ENCODE assay signal across 24 cellular contexts in the genomic region with DNA sequence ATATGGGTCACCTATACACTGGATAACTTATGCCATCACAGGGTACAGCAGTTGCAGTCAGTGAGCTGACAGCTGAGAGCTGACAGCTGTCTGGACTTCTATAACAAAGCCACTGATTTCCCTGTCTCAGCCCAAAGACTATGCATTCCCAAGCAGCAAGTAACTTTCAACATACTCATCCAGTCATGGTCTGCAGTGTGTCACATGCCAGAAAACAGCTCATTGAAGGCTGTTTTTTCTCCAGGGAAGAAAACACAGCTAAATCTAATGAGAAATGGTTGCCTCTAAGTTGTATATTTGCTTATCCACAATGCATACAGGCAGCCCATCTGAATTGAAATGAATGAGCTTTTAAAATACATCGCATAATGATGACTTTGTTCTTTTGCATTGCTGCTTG. TPM values are rescaled to one million over a fixed set of nuclear protein-coding genes. Genes with fewer than 3 reads are reported as not detected.
DNase-seq lines count a peak whose midpoint lies in the region; ATAC-seq lines count a peak whose summit lies in the region.
"Had no signal": no experiment of that assay in that cellular context is flagged by ENCODE, and none has a peak within 500 bp of the region (broad histone marks: within the 10 kb centered on the region; RNA-seq: fewer than 3 reads in every experiment).

No MANE protein-coding gene starts in this region.

- no peaks in the 10 kb centered on the region for H3K4me1 Mint-ChIP-seq in activated CD4-positive, alpha-beta T cell treated with anti-CD3 and anti-CD28 coated beads for 36 hours
- H3K4me1 Mint-ChIP-seq: CD4-positive, CD25-positive, alpha-beta regulatory T cell had no signal

- DNase-seq in COLO829 (ENCODE audit: low spot score) (peak; percentile 46), RKO (ENCODE audit: low spot score) (peak; percentile 36), fibroblast of gingiva (ENCODE audit: low read depth) (peak; percentile 1), left kidney (ENCODE audit: low read depth, low spot score) (peak; percentile 21), NCI-H69 (lab: John Stamatoyannopoulos, UW) (no peak), left lobe of liver (ENCODE audit: low spot score) (no peak)
- DNase-seq in activated CD4-positive, alpha-beta T cell treated with anti-CD3 and anti-CD28 coated beads, Interleukin-2, amount 50 U/mL, for 48 hours = no peak
- DNase-seq in activated CD4-positive, alpha-beta T cell treated with anti-CD3 and anti-CD28 coated beads for 36 hours = no peak
- DNase-seq: ACHN; activated CD4-positive, CD25-positive, alpha-beta regulatory T cell; CD4-positive, CD25-positive, alpha-beta regulatory T cell; effector CD4-positive, alpha-beta T cell; KG1; NCI-H1048; NCI-H2081; NCI-H446 treated with DMSO at 0.1 percent for 48 hours; Peyer's patch; right cardiac atrium; stimulated activated naive B cell treated with anti-CD40 and anti-IgM and Interleukin-4, amounts not matched to agents 10 μg/mL and 1 μg/mL and 100 μg/mL, for 72 hours; thyroid gland had no signal

- H3K9me3 Mint-ChIP-seq in activated CD4-positive, alpha-beta T cell treated with anti-CD3 and anti-CD28 coated beads for 36 hours (ENCODE audit: low read depth) = no peaks in the 10 kb centered on the region
- H3K9me3 Mint-ChIP-seq: stimulated activated naive B cell treated with anti-CD40 and anti-IgM and Interleukin-4, amounts not matched to agents 10 μg/mL and 1 μg/mL and 100 μg/mL, for 72 hours had no signal

- CTCF ChIA-PET in activated CD4-positive, alpha-beta T cell treated with anti-CD3 and anti-CD28 coated beads for 36 hours (lab: Charles Lee) = interaction anchor here (0.7 kb wide), 1 partner anchor 98 kb away, joined by 3 read pairs; no protein-coding TSS in a partner anchor

- no peak overlapping the region for H3K4me3 Mint-ChIP-seq in activated CD4-positive, alpha-beta T cell treated with anti-CD3 and anti-CD28 coated beads for 36 hours
- H3K4me3 Mint-ChIP-seq: activated naive CD8-positive, alpha-beta T cell; CD4-positive, CD25-positive, alpha-beta regulatory T cell; stimulated activated naive B cell treated with anti-CD40 and anti-IgM and Interleukin-4, amounts not matched to agents 10 μg/mL and 1 μg/mL and 100 μg/mL, for 72 hours had no signal

- peaks cover 3% of the 10 kb centered on the region for H3K27me3 Mint-ChIP-seq in activated CD4-positive, alpha-beta T cell treated with anti-CD3 and anti-CD28 coated beads for 36 hours
- H3K27me3 Mint-ChIP-seq: activated naive CD8-positive, alpha-beta T cell had no signal

- ATAC-seq in left lobe of liver = no peak
- no peak for ATAC-seq in activated CD4-positive, alpha-beta T cell treated with anti-CD3 and anti-CD28 coated beads for 36 hours
- ATAC-seq: stimulated activated naive B cell treated with anti-CD40 and anti-IgM and Interleukin-4, amounts not matched to agents 10 μg/mL and 1 μg/mL and 100 μg/mL, for 72 hours had no signal

- POLR2A ChIA-PET in activated CD4-positive, alpha-beta T cell treated with anti-CD3 and anti-CD28 coated beads for 36 hours (lab: Charles Lee) = interaction anchor here (0.6 kb wide), 1 partner anchor 347 kb away, joined by 7 read pairs; a partner anchor contains a TSS

- intact Hi-C loops in activated CD4-positive, alpha-beta T cell treated with anti-CD3 and anti-CD28 coated beads for 36 hours (cut with DNase I, micrococcal nuclease) = no loop called here

- H3K27ac Mint-ChIP-seq in activated CD4-positive, alpha-beta T cell treated with anti-CD3 and anti-CD28 coated beads for 36 hours = no peak overlapping the region
- H3K27ac Mint-ChIP-seq: activated naive CD8-positive, alpha-beta T cell; CD4-positive, CD25-positive, alpha-beta regulatory T cell; stimulated activated naive B cell treated with anti-CD40 and anti-IgM and Interleukin-4, amounts not matched to agents 10 μg/mL and 1 μg/mL and 100 μg/mL, for 72 hours had no signal

- H3K36me3 Mint-ChIP-seq in activated CD4-positive, alpha-beta T cell treated with anti-CD3 and anti-CD28 coated beads for 36 hours (ENCODE audit: low read depth) = no peaks in the 10 kb centered on the region
- H3K36me3 Mint-ChIP-seq: activated naive CD8-positive, alpha-beta T cell; CD4-positive, CD25-positive, alpha-beta regulatory T cell; stimulated activated naive B cell treated with anti-CD40 and anti-IgM and Interleukin-4, amounts not matched to agents 10 μg/mL and 1 μg/mL and 100 μg/mL, for 72 hours had no signal

RNA-seq across cellular contexts. Expression of a gene that starts 6.3 kb away (rescaled TPM):
- not detected for total RNA-seq in left lobe of liver
- total RNA-seq in activated CD4-positive, alpha-beta T cell treated with anti-CD3 and anti-CD28 coated beads for 36 hours = not detected
- total RNA-seq: CD4-positive, CD25-positive, alpha-beta regulatory T cell; liver; Peyer's patch; T-helper 2 cell treated with Interferon-gamma antibody and Interleukin-4, amounts not matched to agents 100 ng/mL and 5 ng/mL, for 36 hours had no signal

RNA-seq across cellular contexts. Expression of a gene that starts 48.5 kb away (rescaled TPM):
- total RNA-seq in left lobe of liver = not detected
- not detected for total RNA-seq in activated CD4-positive, alpha-beta T cell treated with anti-CD3 and anti-CD28 coated beads for 36 hours
- total RNA-seq: CD4-positive, CD25-positive, alpha-beta regulatory T cell; frontal cortex; liver; Peyer's patch; right cardiac atrium; T-helper 2 cell treated with Interferon-gamma antibody and Interleukin-4, amounts not matched to agents 100 ng/mL and 5 ng/mL, for 36 hours; thyroid gland had no signal

Comparison
In these comparisons a context has a peak if more than half of its experiments do, and no peak if none do; other contexts are left out.
1. DNase-seq: peak in COLO829 (single experiment), RKO (single experiment), fibroblast of gingiva (single experiment) and left kidney (single experiment); none in NCI-H69 (single experiment), activated CD4-positive, alpha-beta T cell treated with anti-CD3 and anti-CD28 coated beads, Interleukin-2, amount 50 U/mL, for 48 hours (0 of 2), left lobe of liver (single experiment) and activated CD4-positive, alpha-beta T cell treated with anti-CD3 and anti-CD28 coated beads for 36 hours (single experiment).